8 cellular contexts compared by ENCODE assay signal in the genomic region with DNA sequence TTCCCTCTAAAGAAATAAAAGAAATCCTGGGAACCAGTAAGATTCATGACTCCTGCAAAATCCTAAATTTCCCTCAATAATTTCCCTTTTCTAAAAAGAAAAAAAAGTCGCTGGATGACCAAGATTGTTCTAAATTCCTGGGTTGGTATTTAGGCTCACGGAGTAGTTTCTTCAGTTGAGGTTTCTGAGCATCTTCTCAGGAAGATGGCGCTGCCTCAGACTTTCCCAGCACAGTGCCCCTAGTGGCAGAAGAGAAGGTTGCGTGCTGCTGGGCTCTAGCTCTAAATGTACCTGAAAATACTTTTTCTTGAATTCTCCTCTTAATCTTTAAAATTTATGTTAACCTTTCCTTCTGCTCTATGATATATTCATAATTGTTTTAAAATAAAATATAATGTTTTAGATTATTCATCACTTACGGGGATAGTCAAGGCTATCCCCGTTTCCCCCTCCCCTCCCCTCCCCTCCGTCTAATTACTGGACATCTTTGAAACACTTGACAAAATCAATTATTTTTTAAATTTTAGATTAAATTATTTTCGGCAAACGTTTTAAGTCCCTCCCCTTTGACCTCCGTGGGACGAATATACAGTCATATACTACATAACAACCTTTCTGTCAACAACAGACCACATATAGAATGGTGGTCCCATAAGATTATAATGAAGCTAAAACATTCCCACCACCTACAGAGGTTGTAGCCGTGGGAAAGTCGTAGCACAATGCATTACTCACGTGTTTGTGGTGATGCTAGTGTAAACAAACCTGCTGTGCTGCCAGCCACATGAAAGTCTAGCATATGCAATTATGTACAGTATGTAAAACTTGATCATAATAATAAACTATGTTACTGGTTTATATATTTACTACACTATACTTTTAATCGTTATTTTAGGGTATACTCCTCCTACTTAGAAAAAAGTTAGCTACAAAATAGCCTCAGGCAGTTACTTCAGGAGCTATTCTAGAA. TPM values are rescaled to one million over a fixed set of nuclear protein-coding genes. Genes with fewer than 3 reads are reported as not detected.
A peak's percentile ranks its signal among the peaks of the same experiment; 100 is the strongest.
DNase-seq lines count a peak whose midpoint lies in the region; ATAC-seq, FAIRE-seq and TF ChIP-seq lines count a peak whose summit lies in the region.

No MANE protein-coding gene starts in this region.

- no peaks in the 10 kb centered on the region for H3K4me1 Mint-ChIP-seq in activated naive CD8-positive, alpha-beta T cell treated with anti-CD3 and anti-CD28 coated beads, Interleukin-2, amount 10 ng/mL, durations not matched to agents 7 days and 5 days

- no peak overlapping the region for H3K27ac Mint-ChIP-seq in activated naive CD8-positive, alpha-beta T cell treated with anti-CD3 and anti-CD28 coated beads, Interleukin-2, amount 10 ng/mL, durations not matched to agents 7 days and 5 days

- H3K9me2 ChIP-seq in SU-DHL-6 (replicated peaks; ENCODE audit: insufficient read depth, low read length): no peaks in the 10 kb centered on the region

- in situ Hi-C loops in G401 (cut with HindIII; ENCODE audit: low sequenced_read_pairs): no loop called here

- no peak overlapping the region for H2AFZ ChIP-seq in SU-DHL-6 (ENCODE audit: low read depth, low read length, severe bottlenecking)

- peak; percentile 88 for FAIRE-seq in G401.6 (lab: Jason Lieb, UNC)

- peaks cover 3% of the 10 kb centered on the region for H3K9me3 Mint-ChIP-seq in activated naive CD8-positive, alpha-beta T cell treated with anti-CD3 and anti-CD28 coated beads, Interleukin-2, amount 10 ng/mL, durations not matched to agents 7 days and 5 days

- H3K36me3 Mint-ChIP-seq in activated naive CD8-positive, alpha-beta T cell treated with anti-CD3 and anti-CD28 coated beads, Interleukin-2, amount 10 ng/mL, durations not matched to agents 7 days and 5 days: no peaks in the 10 kb centered on the region

- H3K4me3 ChIP-seq in SU-DHL-6 (ENCODE audit: insufficient read depth, low read length, poor library complexity, severe bottlenecking): no peak overlapping the region

- H3K27ac ChIP-seq in SU-DHL-6 (ENCODE audit: low read depth, low read length): no peak overlapping the region

- H3K9me3 ChIP-seq in SU-DHL-6 (ENCODE audit: insufficient read depth, low read length): no peaks in the 10 kb centered on the region

- H3F3A ChIP-seq in SU-DHL-6 (ENCODE audit: insufficient read depth): no peaks in the 10 kb centered on the region

- H4K20me1 ChIP-seq in SU-DHL-6 (ENCODE audit: low read depth, low read length): no peaks in the 10 kb centered on the region

- ATAC-seq in HG02885 (IDR thresholded peaks at IDR 0.05; ENCODE audit: poor library complexity, unreplicated experiment): peak; percentile 41
- ATAC-seq in activated naive CD8-positive, alpha-beta T cell treated with anti-CD3 and anti-CD28 coated beads, Interleukin-2, amount 10 ng/mL, durations not matched to agents 7 days and 5 days (ENCODE audit: low read depth): no peak

- H3K36me3 ChIP-seq in SU-DHL-6 (ENCODE audit: low read length): no peaks in the 10 kb centered on the region

- H3K79me2 ChIP-seq in SU-DHL-6 (ENCODE audit: insufficient read depth, low read length): no peaks in the 10 kb centered on the region

- H3K9ac ChIP-seq in SU-DHL-6 (ENCODE audit: low read length): no peak overlapping the region

- POLR2A ChIA-PET in activated naive CD8-positive, alpha-beta T cell treated with anti-CD3 and anti-CD28 coated beads, Interleukin-2, amount 10 ng/mL, durations not matched to agents 7 days and 5 days (lab: Charles Lee): no interaction called here

- H3K27me3 Mint-ChIP-seq in activated naive CD8-positive, alpha-beta T cell treated with anti-CD3 and anti-CD28 coated beads, Interleukin-2, amount 10 ng/mL, durations not matched to agents 7 days and 5 days: no peaks in the 10 kb centered on the region

- no peak overlapping the region for H3K4me3 Mint-ChIP-seq in activated naive CD8-positive, alpha-beta T cell treated with anti-CD3 and anti-CD28 coated beads, Interleukin-2, amount 10 ng/mL, durations not matched to agents 7 days and 5 days

- peak; percentile 87 for TF ChIP-seq CTCF in SU-DHL-6 (IDR thresholded peaks at IDR 0.05; ENCODE audit: insufficient read depth, low read length, poor library complexity, severe bottlenecking)

- H3K27me3 ChIP-seq in SU-DHL-6 (ENCODE audit: low read length): no peaks in the 10 kb centered on the region

- no peak overlapping the region for H3K4me2 ChIP-seq in SU-DHL-6 (ENCODE audit: low read depth, low read length, poor library complexity, severe bottlenecking)

- DNase-seq in activated naive CD8-positive, alpha-beta T cell treated with anti-CD3 and anti-CD28 coated beads, Interleukin-2, amount 10 ng/mL, durations not matched to agents 7 days and 5 days: peak; percentile 46
- DNase-seq in islet precursor cell (peak; percentile 65), G401 (ENCODE audit: low spot score) (no peak), kidney glomerular epithelial cell (lab: John Stamatoyannopoulos, UW) (no peak)
- peak; percentile 39 for DNase-seq in stimulated activated CD8-positive, alpha-beta memory T cell treated with anti-CD3 and anti-CD28 coated beads, Interleukin-12 subunit alpha, Interleukin-12 subunit beta, amount 100 ng/mL, for 1 hour (ENCODE audit: low read depth)

RNA-seq across cellular contexts. Expression of gene GATB, which starts 41.0 kb away (rescaled TPM):
- total RNA-seq in activated naive CD8-positive, alpha-beta T cell treated with anti-CD3 and anti-CD28 coated beads, Interleukin-2, amount 10 ng/mL, durations not matched to agents 7 days and 5 days: 10 to 100 TPM; 13.5 to 14.9 TPM
- 73.6 and 79.6 TPM in 2 replicates for total RNA-seq in G401 (2014; rRNA removed; shearing (Covaris generic))

Comparison
In these comparisons a context has a peak if more than half of its experiments do, and no peak if none do; other contexts are left out.
1. DNase-seq: peak in activated naive CD8-positive, alpha-beta T cell treated with anti-CD3 and anti-CD28 coated beads, Interleukin-2, amount 10 ng/mL, durations not matched to agents 7 days and 5 days (single experiment), islet precursor cell (single experiment) and stimulated activated CD8-positive, alpha-beta memory T cell treated with anti-CD3 and anti-CD28 coated beads, Interleukin-12 subunit alpha, Interleukin-12 subunit beta, amount 100 ng/mL, for 1 hour (single experiment); none in G401 (single experiment) and kidney glomerular epithelial cell (single experiment).